24 cellular contexts compared by ENCODE assay signal in genomic region chr3:87495946-87496345, GRCh38.
"Had no signal": no experiment of that assay in that cellular context is flagged by ENCODE, and none has a peak within 500 bp of the region (broad histone marks: within the 10 kb centered on the region; RNA-seq: fewer than 3 reads in every experiment).

No MANE protein-coding gene starts in this region.

- DNase-seq: dermis blood vessel endothelial cell; dorsolateral prefrontal cortex; effector CD4-positive, alpha-beta T cell; effector memory CD4-positive, alpha-beta T cell; erythroblast; esophagus squamous epithelium; foreskin fibroblast; foreskin melanocyte; gastrocnemius medialis; glutamatergic neuron; head of caudate nucleus; heart right ventricle; hippocampal formation; left cardiac atrium; left lung; left ventricle myocardium superior; lower lobe of right lung; mesenchymal stem cell; mucosa of descending colon had no signal

- H3K9me3 ChIP-seq: esophagus squamous epithelium, gastrocnemius medialis, heart right ventricle, left lung, lower lobe of right lung, mucosa of descending colon had no signal

- H3K4me1 ChIP-seq: esophagus squamous epithelium, gastrocnemius medialis, heart right ventricle, left lung, lower lobe of right lung had no signal

- FAIRE-seq: islet of Langerhans, keratinocyte had no signal

- ATAC-seq: esophagus mucosa, gastrocnemius medialis, heart right ventricle, left cardiac atrium, left lung, left ventricle myocardium superior, lower lobe of right lung, mucosa of descending colon had no signal

- H3K27me3 ChIP-seq: dorsolateral prefrontal cortex, esophagus squamous epithelium, gastrocnemius medialis, heart right ventricle, left lung had no signal

- H3K36me3 ChIP-seq: esophagus squamous epithelium, gastrocnemius medialis, heart right ventricle, left lung, lower lobe of right lung had no signal

- H3K27ac ChIP-seq: coronary artery, dorsolateral prefrontal cortex, epithelial cell of prostate, esophagus squamous epithelium, gastrocnemius medialis, heart right ventricle, left lung, lower lobe of right lung had no signal

- H3K4me3 ChIP-seq: coronary artery, dorsolateral prefrontal cortex, esophagus squamous epithelium, gastrocnemius medialis, heart right ventricle, left lung, lower lobe of right lung, mucosa of descending colon had no signal
